11 cellular contexts compared by ENCODE assay signal in the genomic region with DNA sequence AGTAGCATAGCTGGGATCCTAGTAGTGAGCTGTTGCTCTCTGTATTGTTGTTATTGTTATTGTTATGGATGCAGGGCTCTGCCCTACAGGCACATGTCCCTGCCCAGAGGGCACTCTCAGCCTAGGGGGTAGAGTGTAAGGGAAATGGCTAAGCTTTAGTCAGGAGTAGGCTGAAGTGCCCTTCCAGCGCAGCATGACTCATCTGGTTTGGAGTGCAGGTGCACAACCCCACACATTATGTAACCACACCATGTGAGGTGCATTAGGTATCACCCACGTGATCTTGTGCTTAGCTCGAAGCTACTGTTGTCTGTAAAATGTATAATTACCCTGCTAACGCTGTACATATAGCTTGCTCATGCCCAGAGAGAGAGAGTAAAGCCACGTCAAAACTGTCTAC. TPM values are rescaled to one million over a fixed set of nuclear protein-coding genes. Genes with fewer than 3 reads are reported as not detected.
A peak's percentile ranks its signal among the peaks of the same experiment; 100 is the strongest.
DNase-seq lines count a peak whose midpoint lies in the region; ATAC-seq and TF ChIP-seq lines count a peak whose summit lies in the region.
"Had no signal": no experiment of that assay in that cellular context is flagged by ENCODE, and none has a peak within 500 bp of the region (broad histone marks: within the 10 kb centered on the region; RNA-seq: fewer than 3 reads in every experiment).

No MANE protein-coding gene starts in this region.

- no peaks in the 10 kb centered on the region for H3K36me3 ChIP-seq in body of pancreas (replicated peaks in 1 of 2; ENCODE audit: insufficient read depth in 1 of 2, low read depth in 2 of 2)
- H3K36me3 ChIP-seq: HAP-1 had no signal

- H3K27me3 ChIP-seq in body of pancreas, result no peaks in the 10 kb centered on the region

- TF ChIP-seq CTCF in epithelial cell of proximal tubule (conservative IDR thresholded peaks at IDR 0.05; ENCODE audit: low read depth, low read length) (no peak), body of pancreas (IDR thresholded peaks at IDR 0.05) (no peak)

- no peak for TF ChIP-seq POLR2A in body of pancreas (IDR thresholded peaks at IDR 0.05)

- intact Hi-C loops in body of pancreas (cut with DNase I), result no loop called here

- no peak overlapping the region for H3K27ac ChIP-seq in body of pancreas

- H3K9me3 ChIP-seq in body of pancreas, result peaks cover 0 to 3% (median 0%) of the 10 kb centered on the region in 3 donors
- H3K9me3 ChIP-seq: HAP-1 had no signal

- peaks cover 10% of the 10 kb centered on the region for H3K4me1 ChIP-seq in body of pancreas
- H3K4me1 ChIP-seq: HAP-1 had no signal

- peak; percentile 49 for ATAC-seq in HG02763 (IDR thresholded peaks at IDR 0.05; ENCODE audit: unreplicated experiment)
- ATAC-seq in HG03457 (IDR thresholded peaks at IDR 0.05; ENCODE audit: unreplicated experiment), result no peak
- no peak for ATAC-seq in body of pancreas
- no peak for ATAC-seq in GM19351 (IDR thresholded peaks at IDR 0.05; ENCODE audit: unreplicated experiment)
- ATAC-seq: right cardiac atrium had no signal

- DNase-seq in COLO668 (lab: John Stamatoyannopoulos, UW; ENCODE audit: unreplicated experiment), result peak; percentile 79
- peak; percentile 95 for DNase-seq in NCI-H345 (lab: John Stamatoyannopoulos, UW)
- peak; percentile 73 for DNase-seq in epithelial cell of proximal tubule (ENCODE audit: low read depth)
- no peak for DNase-seq in NCI-H446 treated with DMSO at 0.1 percent for 48 hours (lab: John Stamatoyannopoulos, UW)
- no peak for DNase-seq in body of pancreas
- DNase-seq: activated T-cell treated with anti-CD3 and anti-CD28 coated beads, Interleukin-2, amount 50 U/mL, for 24 hours; right cardiac atrium had no signal

- 81 to 86% methylated on average over 5 of the region's 5 CpGs for WGBS in body of pancreas, 2 donors

- H3K4me3 ChIP-seq in epithelial cell of proximal tubule (ENCODE audit: low read depth, low read length) (no peak overlapping the region), body of pancreas (no peak overlapping the region)
- H3K4me3 ChIP-seq: HAP-1 had no signal

RNA-seq across cellular contexts. Expression of a gene that starts 48.3 kb away (rescaled TPM):
- total RNA-seq in epithelial cell of proximal tubule, result 40.6 and 52.9 TPM in 2 replicates
- 10 to 100 TPM; 12.5 to 13.2 TPM for total RNA-seq in body of pancreas

Comparison
In these comparisons a context has a peak if more than half of its experiments do, and no peak if none do; other contexts are left out.
1. DNase-seq: peak in COLO668 (single experiment), NCI-H345 (single experiment) and epithelial cell of proximal tubule (single experiment); none in NCI-H446 treated with DMSO at 0.1 percent for 48 hours (single experiment) and body of pancreas (0 of 4).